1 cellular context compared by ENCODE assay signal in the genomic region with DNA sequence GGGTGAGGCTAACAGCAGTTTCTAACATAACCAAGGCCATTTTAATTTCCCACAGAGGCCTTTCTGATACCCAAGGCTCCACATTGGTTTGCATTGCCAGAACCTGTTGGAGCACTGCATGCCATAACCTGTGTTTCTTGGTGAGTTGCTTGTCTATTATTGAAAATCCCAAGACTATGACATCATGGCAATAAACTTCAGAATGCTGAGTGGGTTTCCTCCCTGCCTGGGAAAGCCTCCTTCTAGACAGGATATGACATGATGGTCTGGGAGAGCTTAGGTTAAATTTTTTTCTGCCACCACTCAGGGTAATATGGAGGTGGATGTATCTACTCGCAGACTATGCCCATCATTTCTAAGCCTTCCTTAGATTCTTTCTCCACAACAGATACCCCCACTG.
A peak's percentile ranks its signal among the peaks of the same experiment; 100 is the strongest.
TF ChIP-seq lines count a peak whose summit lies in the region.

No MANE protein-coding gene starts in this region.

TF ChIP-seq in HEK293, 187 proteins besides CTCF, POLR2A, EP300 and RAD21 (continued from another document):
- TF ChIP-seq ZNF518A (tag by site-specific recombination; conservative IDR thresholded peaks at IDR 0.05; ENCODE audit: low read depth): 0 out of 2 replicates have a peak, but pooled peaks have one; percentile 39
- TF ChIP-seq ZNF248 (tag by site-specific recombination; IDR thresholded peaks at IDR 0.05): no peak
- TF ChIP-seq KLF8 (tag by site-specific recombination; IDR thresholded peaks at IDR 0.05): no peak
- TF ChIP-seq SCRT2 (tag by site-specific recombination; IDR thresholded peaks at IDR 0.05): peak; percentile 83
- no peak for TF ChIP-seq AEBP2 (tag by site-specific recombination; IDR thresholded peaks at IDR 0.05; ENCODE audit: borderline replicate concordance)
- TF ChIP-seq ZNF24 (tag by site-specific recombination; IDR thresholded peaks at IDR 0.05): 0 out of 2 replicates have a peak, but pooled peaks have one; percentile 24
